Comparison of ENCODE assay signal across 8 cellular contexts in the genomic region with DNA sequence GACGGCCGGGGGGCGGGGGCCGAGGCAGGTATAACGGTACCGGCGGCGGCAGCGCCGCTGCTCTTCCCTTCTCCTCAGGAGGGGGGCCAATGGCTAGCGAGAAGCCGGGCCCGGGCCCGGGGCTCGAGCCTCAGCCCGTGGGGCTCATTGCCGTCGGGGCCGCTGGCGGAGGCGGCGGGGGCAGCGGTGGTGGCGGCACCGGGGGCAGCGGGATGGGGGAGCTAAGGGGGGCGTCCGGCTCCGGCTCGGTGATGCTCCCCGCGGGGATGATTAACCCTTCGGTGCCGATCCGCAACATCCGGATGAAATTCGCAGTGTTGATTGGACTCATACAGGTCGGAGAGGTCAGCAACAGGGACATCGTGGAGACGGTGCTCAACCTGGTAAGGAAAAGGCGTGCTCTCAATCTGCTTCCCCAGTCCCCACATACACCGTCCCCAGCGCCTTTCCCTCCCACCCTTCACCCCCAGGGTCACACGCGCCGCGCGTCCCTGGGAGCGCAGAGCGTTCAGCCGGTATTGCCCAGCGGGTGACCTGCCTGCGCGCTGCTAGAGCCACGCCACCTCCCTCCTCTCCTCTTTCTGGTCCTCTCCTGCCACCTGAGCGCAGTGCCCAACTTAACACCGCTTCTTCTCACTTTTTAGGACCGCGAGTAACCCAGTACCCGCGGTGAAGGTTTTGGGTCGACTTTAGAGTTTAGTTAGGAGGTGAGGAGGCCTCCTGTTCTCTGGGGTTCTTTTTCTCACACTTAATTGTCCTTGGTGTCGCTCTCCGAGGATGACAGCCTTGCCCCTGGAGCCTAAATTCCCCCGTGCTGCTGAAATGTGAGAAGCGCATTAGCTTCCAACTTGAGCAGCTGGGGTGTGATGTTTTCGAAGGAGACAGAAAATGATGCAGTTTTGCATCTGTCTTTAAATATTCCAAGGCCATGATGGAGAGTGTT. TPM values are rescaled to one million over a fixed set of nuclear protein-coding genes. Genes with fewer than 3 reads are reported as not detected.
DNase-seq lines count a peak whose midpoint lies in the region; ATAC-seq and TF ChIP-seq lines count a peak whose summit lies in the region.

No MANE protein-coding gene starts in this region.

- no peaks in the 10 kb centered on the region for H3K27me3 ChIP-seq in MM.1S (replicated peaks; ENCODE audit: insufficient read depth, low read length)

- peaks cover 14% of the 10 kb centered on the region for H3K4me1 Mint-ChIP-seq in activated T-cell treated with anti-CD3 and anti-CD28 coated beads, Interleukin-2, amount 50 U/mL, for 4 hours (ENCODE audit: low read depth)
- H3K4me1 Mint-ChIP-seq in glutamatergic neuron (ENCODE audit: low read depth, unreplicated experiment), result peaks cover 12% of the 10 kb centered on the region

- H3K4me1 ChIP-seq in MM.1S (ENCODE audit: low read length), result 0 out of 2 replicates have a peak, but pooled peaks cover 9% of the 10 kb centered on the region

- peaks cover 34% of the 10 kb centered on the region for H3K27me3 Mint-ChIP-seq in activated T-cell treated with anti-CD3 and anti-CD28 coated beads, Interleukin-2, amount 50 U/mL, for 4 hours (ENCODE audit: low read depth)
- H3K27me3 Mint-ChIP-seq in glutamatergic neuron (ENCODE audit: unreplicated experiment), result peaks cover 6% of the 10 kb centered on the region

- H3K36me3 Mint-ChIP-seq in activated T-cell treated with anti-CD3 and anti-CD28 coated beads, Interleukin-2, amount 50 U/mL, for 4 hours (ENCODE audit: insufficient read depth), result no peaks in the 10 kb centered on the region
- no peaks in the 10 kb centered on the region for H3K36me3 Mint-ChIP-seq in glutamatergic neuron (ENCODE audit: unreplicated experiment)

- peak overlapping the region; percentile 54; the same call in 1 of the 2 replicates for H3K27ac ChIP-seq in MM.1S (ENCODE audit: low read length)

- H3K27ac Mint-ChIP-seq in glutamatergic neuron (ENCODE audit: unreplicated experiment), result peak overlapping the region; percentile 92

- no peaks in the 10 kb centered on the region for H3K9me3 ChIP-seq in MM.1S (replicated peaks; ENCODE audit: insufficient read depth, low read length)

- H3K4me2 ChIP-seq in MM.1S (ENCODE audit: low read depth, low read length), result peak overlapping the region; percentile 73

- no peak for TF ChIP-seq POLR2A in erythroblast (IDR thresholded peaks at IDR 0.05; ENCODE audit: low read length)

- peak overlapping the region; percentile 77 for H3K4me3 Mint-ChIP-seq in activated T-cell treated with anti-CD3 and anti-CD28 coated beads, Interleukin-2, amount 50 U/mL, for 4 hours
- peak overlapping the region; percentile 88 for H3K4me3 Mint-ChIP-seq in glutamatergic neuron (ENCODE audit: unreplicated experiment)

- no peaks in the 10 kb centered on the region for H3K9me3 Mint-ChIP-seq in activated T-cell treated with anti-CD3 and anti-CD28 coated beads, Interleukin-2, amount 50 U/mL, for 4 hours
- H3K9me3 Mint-ChIP-seq in glutamatergic neuron (ENCODE audit: unreplicated experiment), result peaks cover 4% of the 10 kb centered on the region

- peak overlapping the region; percentile 63 for H3K4me3 ChIP-seq in MM.1S (ENCODE audit: low read length)

- TF ChIP-seq CTCF in MM.1S (IDR thresholded peaks at IDR 0.05; ENCODE audit: low read length) (no peak), glutamatergic neuron (IDR thresholded peaks at IDR 0.05; ENCODE audit: partially characterized antibody, unreplicated experiment) (no peak)

- ATAC-seq in GM21447 (IDR thresholded peaks at IDR 0.05; ENCODE audit: unreplicated experiment) (peak; percentile 25), HG02973 (IDR thresholded peaks at IDR 0.05; ENCODE audit: unreplicated experiment) (no peak)
- ATAC-seq in activated T-cell treated with anti-CD3 and anti-CD28 coated beads, Interleukin-2, amount 50 U/mL, for 4 hours, result peak; percentile 12 to 13

- no peaks in the 10 kb centered on the region for H3K9me2 ChIP-seq in MM.1S (replicated peaks; ENCODE audit: insufficient read depth, low read length)

- DNase-seq in DMS153 (lab: John Stamatoyannopoulos, UW) (peak; percentile 40), MM.1S (peak; percentile 30), glutamatergic neuron (peak; percentile 60), occipital lobe (lab: John Stamatoyannopoulos, UW) (peak; percentile 9), erythroblast (lab: John Stamatoyannopoulos, UW) (no peak)
- DNase-seq in activated T-cell treated with anti-CD3 and anti-CD28 coated beads, Interleukin-2, amount 50 U/mL, for 4 hours, result peak; percentile 7

- H2AFZ ChIP-seq in MM.1S (ENCODE audit: low read length), result no peak overlapping the region

- peak overlapping the region; percentile 31; the same call in 1 of the 2 replicates for H3K9ac ChIP-seq in MM.1S (ENCODE audit: low read length)

- H4K20me1 ChIP-seq in MM.1S (ENCODE audit: insufficient read depth, low read length), result no peaks in the 10 kb centered on the region

- peaks cover 3% of the 10 kb centered on the region for H3K79me2 ChIP-seq in MM.1S (ENCODE audit: low read length)

- no peaks in the 10 kb centered on the region for H3K36me3 ChIP-seq in MM.1S (replicated peaks; ENCODE audit: insufficient read depth, low read length)

- H3F3A ChIP-seq in MM.1S (ENCODE audit: insufficient read depth, low read length), result peaks cover 13% of the 10 kb centered on the region

RNA-seq across cellular contexts. Expression of a gene that starts 0.9 kb away (rescaled TPM):
- under 1 TPM; 0.19 to 0.58 (median 0.43) TPM for total RNA-seq in activated T-cell treated with anti-CD3 and anti-CD28 coated beads, Interleukin-2, amount 50 U/mL, for 4 hours
- total RNA-seq in glutamatergic neuron (ENCODE audit: unreplicated experiment), result 48.3 TPM
- total RNA-seq in occipital lobe, result 251 TPM

Comparison
In these comparisons a context has a peak if more than half of its experiments do, and no peak if none do; other contexts are left out.
1. DNase-seq: peak in DMS153 (single experiment), MM.1S (single experiment), activated T-cell treated with anti-CD3 and anti-CD28 coated beads, Interleukin-2, amount 50 U/mL, for 4 hours (single experiment), glutamatergic neuron (single experiment) and occipital lobe (single experiment); none in erythroblast (0 of 2).
2. RNA of a gene that starts 0.9 kb away (total RNA-seq): 251 TPM in occipital lobe (single experiment) and 48.3 TPM in glutamatergic neuron (single experiment); 0.19 to 0.58 TPM in activated T-cell treated with anti-CD3 and anti-CD28 coated beads, Interleukin-2, amount 50 U/mL, for 4 hours; every median in the first group is over 10 times any median in the second.